18 cellular contexts compared by ENCODE assay signal in the genomic region with DNA sequence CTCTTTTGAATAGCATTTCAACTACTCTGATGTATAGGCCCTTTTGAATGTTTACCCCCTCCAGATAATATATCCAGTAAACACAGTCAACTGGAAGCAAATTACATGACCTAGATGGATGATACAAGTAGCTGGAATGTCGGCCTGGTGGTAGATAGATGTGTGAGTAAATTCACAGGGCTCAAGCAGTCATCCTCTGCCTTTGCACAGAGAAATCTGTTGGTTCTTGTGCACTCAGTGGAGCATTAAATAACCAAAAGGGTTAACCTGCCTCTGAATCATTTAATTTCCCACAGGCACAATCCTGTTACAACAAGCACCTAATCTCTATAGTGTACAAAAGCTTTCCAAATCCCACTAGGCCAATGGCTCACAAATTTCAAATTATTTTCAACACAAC.
"Had no signal": no experiment of that assay in that cellular context is flagged by ENCODE, and none has a peak within 500 bp of the region (broad histone marks: within the 10 kb centered on the region; RNA-seq: fewer than 3 reads in every experiment).

No MANE protein-coding gene starts in this region.

- H3K4me3 ChIP-seq: coronary artery, esophagus muscularis mucosa, hepatocyte, lung, upper lobe of right lung had no signal

- DNase-seq: activated CD4-positive, alpha-beta T cell treated with anti-CD3 and anti-CD28 coated beads, Interleukin-2, amount 50 U/mL, for 4 hours; activated naive CD4-positive, alpha-beta T cell; activated naive CD8-positive, alpha-beta T cell treated with anti-CD3 and anti-CD28 coated beads, Interleukin-2, amount 10 ng/mL, durations not matched to agents 7 days and 5 days; activated T-cell treated with anti-CD3 and anti-CD28 coated beads for 4 hours; amygdala; central memory CD4-positive, alpha-beta T cell; midbrain; nephron progenitor cell; occipital lobe; posterior cingulate gyrus; retina; stimulated activated naive CD4-positive, alpha-beta T cell; T-helper 2 cell; upper lobe of right lung had no signal
